ENCODE assay signal across 20 cellular contexts in genomic region chr14:54001189-54001878, GRCh38. TPM values are rescaled to one million over a fixed set of nuclear protein-coding genes. Genes with fewer than 3 reads are reported as not detected.
DNase-seq lines count a peak whose midpoint lies in the region; TF ChIP-seq lines count a peak whose summit lies in the region.
"Had no signal": no experiment of that assay in that cellular context is flagged by ENCODE, and none has a peak within 500 bp of the region (broad histone marks: within the 10 kb centered on the region; RNA-seq: fewer than 3 reads in every experiment).

No MANE protein-coding gene starts in this region.

- intact Hi-C loops in activated CD4-positive, alpha-beta memory T cell treated with anti-CD3 and anti-CD28 coated beads for 36 hours (cut with micrococcal nuclease), result no loop called here
- intact Hi-C loops in posterior cingulate gyrus (cut with DNase I), result no loop called here

- TF ChIP-seq CTCF in DOHH2 (IDR thresholded peaks at IDR 0.05; ENCODE audit: low read depth, low read length, poor library complexity, severe bottlenecking) (peak; percentile 23), HFFc6 (IDR thresholded peaks at IDR 0.05) (no peak), VCaP (conservative IDR thresholded peaks at IDR 0.05) (peak; percentile 17; the same call in 1 of the 2 replicates)

- POLR2A ChIA-PET in activated CD4-positive, alpha-beta memory T cell treated with anti-CD3 and anti-CD28 coated beads for 36 hours (lab: Charles Lee), result no interaction called here

- H3K27me3 ChIP-seq in DOHH2 (ENCODE audit: control insufficient read depth, low read length), result no peaks in the 10 kb centered on the region
- H3K27me3 ChIP-seq: BLaER1 treated with 17β-estradiol and CSF1 and Interleukin-3, amounts not matched to agents 10 nM and 100 nM; esophagus squamous epithelium had no signal

- no peaks in the 10 kb centered on the region for H3K4me1 ChIP-seq in DOHH2 (ENCODE audit: control insufficient read depth, low read length)
- H3K4me1 ChIP-seq: esophagus squamous epithelium had no signal

- H3K4me3 Mint-ChIP-seq in HFFc6, result no peak overlapping the region
- H3K4me3 Mint-ChIP-seq in activated CD4-positive, alpha-beta memory T cell treated with anti-CD3 and anti-CD28 coated beads for 36 hours, result no peak overlapping the region
- H3K4me3 Mint-ChIP-seq: activated B cell treated with CpG ODN at 0.5 μM for 24 hours; activated naive CD4-positive, alpha-beta T cell treated with anti-CD3 and anti-CD28 coated beads, Interleukin-2, amount 50 U/mL, for 24 hours; IgD-negative memory B cell; natural killer cell had no signal

- peak overlapping the region; percentile 12; the same call in 1 of the 2 replicates for H3K27ac Mint-ChIP-seq in HFFc6
- H3K27ac Mint-ChIP-seq in activated CD4-positive, alpha-beta memory T cell treated with anti-CD3 and anti-CD28 coated beads for 36 hours, result no peak overlapping the region
- H3K27ac Mint-ChIP-seq: activated B cell treated with CpG ODN at 0.5 μM for 24 hours; activated naive CD4-positive, alpha-beta T cell treated with anti-CD3 and anti-CD28 coated beads, Interleukin-2, amount 50 U/mL, for 24 hours; IgD-negative memory B cell; natural killer cell had no signal

- no peak overlapping the region for H3K4me2 ChIP-seq in DOHH2 (ENCODE audit: low read length)
- H3K4me2 ChIP-seq: BLaER1 treated with 17β-estradiol and CSF1 and Interleukin-3, amounts not matched to agents 10 nM and 100 nM had no signal

- no peaks in the 10 kb centered on the region for H3K9me3 ChIP-seq in DOHH2 (ENCODE audit: control insufficient read depth, insufficient read depth, low read length)
- H3K9me3 ChIP-seq: esophagus squamous epithelium had no signal

- H3K36me3 Mint-ChIP-seq in HFFc6 (ENCODE audit: low read depth), result no peaks in the 10 kb centered on the region
- H3K36me3 Mint-ChIP-seq in activated CD4-positive, alpha-beta memory T cell treated with anti-CD3 and anti-CD28 coated beads for 36 hours, result no peaks in the 10 kb centered on the region
- H3K36me3 Mint-ChIP-seq: activated naive CD4-positive, alpha-beta T cell treated with anti-CD3 and anti-CD28 coated beads, Interleukin-2, amount 50 U/mL, for 24 hours; IgD-negative memory B cell; natural killer cell had no signal

- no peaks in the 10 kb centered on the region for H3F3A ChIP-seq in DOHH2 (ENCODE audit: control insufficient read depth, insufficient read depth)

- H3K9me2 ChIP-seq in DOHH2 (replicated peaks; ENCODE audit: control insufficient read depth, low read length), result no peaks in the 10 kb centered on the region

- peaks cover 7% of the 10 kb centered on the region for H3K9me3 Mint-ChIP-seq in HFFc6
- peaks cover 4% of the 10 kb centered on the region for H3K9me3 Mint-ChIP-seq in activated CD4-positive, alpha-beta memory T cell treated with anti-CD3 and anti-CD28 coated beads for 36 hours

- no peaks in the 10 kb centered on the region for H4K20me1 ChIP-seq in DOHH2 (ENCODE audit: control insufficient read depth, insufficient read depth, low read depth, low read length)
- H4K20me1 ChIP-seq: BLaER1 treated with 17β-estradiol and CSF1 and Interleukin-3, amounts not matched to agents 10 nM and 100 nM had no signal

- CTCF ChIA-PET in activated CD4-positive, alpha-beta memory T cell treated with anti-CD3 and anti-CD28 coated beads for 36 hours (lab: Charles Lee), result no interaction called here

- H3K4me3 ChIP-seq in DOHH2 (ENCODE audit: low read length), result no peak overlapping the region
- H3K4me3 ChIP-seq: BLaER1 treated with 17β-estradiol and CSF1 and Interleukin-3, amounts not matched to agents 10 nM and 100 nM; esophagus squamous epithelium had no signal

- no peak for DNase-seq in HFFc6
- peak; percentile 19 for DNase-seq in kidney glomerular epithelial cell (lab: John Stamatoyannopoulos, UW)
- DNase-seq in T-helper 1 cell, result no peak
- no peak for DNase-seq in activated CD4-positive, alpha-beta memory T cell treated with anti-CD3 and anti-CD28 coated beads for 36 hours
- no peak for DNase-seq in posterior cingulate gyrus
- DNase-seq in NCI-H2107 treated with DMSO at 0.1 percent for 48 hours (lab: John Stamatoyannopoulos, UW; ENCODE audit: unreplicated experiment), result no peak
- DNase-seq: activated B cell treated with CpG ODN at 0.5 μM for 24 hours; activated CD8-positive, alpha-beta memory T cell treated with anti-CD3 and anti-CD28 coated beads, Interleukin-2, amount 50 U/mL, for 4 hours; esophagus squamous epithelium; left ventricle myocardium superior; natural killer cell; NCI-H1694; NCI-H748 treated with DMSO at 0.1 percent for 48 hours; SIG-M5; stimulated activated naive CD8-positive, alpha-beta T cell treated with anti-CD3 and anti-CD28 coated beads, Interleukin-15, Interleukin-2, amounts not matched to agents 100 U/mL and 50 U/mL, for 24 hours had no signal

- no peaks in the 10 kb centered on the region for H3K36me3 ChIP-seq in DOHH2 (ENCODE audit: control insufficient read depth, low read length)
- H3K36me3 ChIP-seq: BLaER1 treated with 17β-estradiol and CSF1 and Interleukin-3, amounts not matched to agents 10 nM and 100 nM; esophagus squamous epithelium had no signal

- no peaks in the 10 kb centered on the region for H3K79me2 ChIP-seq in DOHH2 (ENCODE audit: control insufficient read depth, low read length)

- H3K4me1 Mint-ChIP-seq in HFFc6 (ENCODE audit: low read depth), result peaks cover 61% of the 10 kb centered on the region
- no peaks in the 10 kb centered on the region for H3K4me1 Mint-ChIP-seq in activated CD4-positive, alpha-beta memory T cell treated with anti-CD3 and anti-CD28 coated beads for 36 hours (ENCODE audit: low read depth)
- H3K4me1 Mint-ChIP-seq: activated B cell treated with CpG ODN at 0.5 μM for 24 hours; activated naive CD4-positive, alpha-beta T cell treated with anti-CD3 and anti-CD28 coated beads, Interleukin-2, amount 50 U/mL, for 24 hours; IgD-negative memory B cell; natural killer cell had no signal

- H3K27me3 Mint-ChIP-seq in HFFc6 (ENCODE audit: insufficient read depth), result no peaks in the 10 kb centered on the region; the same call in 1 of the 2 replicates
- H3K27me3 Mint-ChIP-seq in activated CD4-positive, alpha-beta memory T cell treated with anti-CD3 and anti-CD28 coated beads for 36 hours, result no peaks in the 10 kb centered on the region
- H3K27me3 Mint-ChIP-seq: activated B cell treated with CpG ODN at 0.5 μM for 24 hours; activated naive CD4-positive, alpha-beta T cell treated with anti-CD3 and anti-CD28 coated beads, Interleukin-2, amount 50 U/mL, for 24 hours; IgD-negative memory B cell had no signal

- H3K27ac ChIP-seq in DOHH2 (ENCODE audit: low read depth, low read length) (no peak overlapping the region), VCaP (no peak overlapping the region)
- H3K27ac ChIP-seq: BLaER1 treated with 17β-estradiol and CSF1 and Interleukin-3, amounts not matched to agents 10 nM and 100 nM; esophagus squamous epithelium had no signal

RNA-seq across cellular contexts. Expression of gene BMP4, which starts 44.7 kb away (rescaled TPM):
- total RNA-seq in HFFc6 (2021; fragmentation: NEBNext Ultra II Directional; extraction: Animal tissue kit (Norgen Biotek cat#: 25700)), result 10 to 100 TPM in 2 of 6 experiments, 1 to 10 TPM in 4; 4.0 to 14.5 (median 4.4) TPM
- total RNA-seq in activated CD4-positive, alpha-beta memory T cell treated with anti-CD3 and anti-CD28 coated beads for 36 hours, result under 1 TPM in 1 of 2 experiments, not detected in 1; 0.34 TPM
